24 cellular contexts compared by ENCODE assay signal in genomic region chr1:205972081-205972480, GRCh38. TPM values are rescaled to one million over a fixed set of nuclear protein-coding genes. Genes with fewer than 3 reads are reported as not detected.
"Had no signal": no experiment of that assay in that cellular context is flagged by ENCODE, and none has a peak within 500 bp of the region (broad histone marks: within the 10 kb centered on the region; RNA-seq: fewer than 3 reads in every experiment).

No MANE protein-coding gene starts in this region.

- H3K36me3 Mint-ChIP-seq: activated naive CD4-positive, alpha-beta T cell treated with anti-CD3 and anti-CD28 coated beads, Interleukin-2, amount 10 ng/mL, durations not matched to agents 7 days and 5 days; brain; mesothelial cell of epicardium had no signal

- FAIRE-seq: endometrium, frontal cortex, kidney had no signal

- H3K27ac Mint-ChIP-seq: activated naive CD4-positive, alpha-beta T cell treated with anti-CD3 and anti-CD28 coated beads, Interleukin-2, amount 10 ng/mL, durations not matched to agents 7 days and 5 days; activated naive CD8-positive, alpha-beta T cell treated with anti-CD3 and anti-CD28 coated beads, Interleukin-2, amount 50 U/mL, for 24 hours; activated T-helper 2 cell treated with anti-CD3 and anti-CD28 coated beads, Interferon-gamma antibody, Interleukin-2, Interleukin-4, amounts not matched to agents 10 μg/mL and 5 μg/mL and 100 μg/mL, durations not matched to agents 14 hours and 24 hours and 36 hours; mesothelial cell of epicardium; nephron progenitor cell had no signal

- ATAC-seq: left lobe of liver had no signal

- H3K9me3 ChIP-seq: thoracic aorta, upper lobe of left lung had no signal

- H3K4me3 ChIP-seq: coronary artery, thoracic aorta, upper lobe of left lung had no signal

- H3K4me3 Mint-ChIP-seq: activated naive CD4-positive, alpha-beta T cell treated with anti-CD3 and anti-CD28 coated beads, Interleukin-2, amount 10 ng/mL, durations not matched to agents 7 days and 5 days; activated naive CD8-positive, alpha-beta T cell treated with anti-CD3 and anti-CD28 coated beads, Interleukin-2, amount 50 U/mL, for 24 hours; brain; central memory CD8-positive, alpha-beta T cell; mesothelial cell of epicardium; nephron progenitor cell had no signal

- H3K36me3 ChIP-seq: thoracic aorta, upper lobe of left lung, WERI-Rb-1 had no signal

- H3K27me3 ChIP-seq: upper lobe of left lung had no signal

- H3K27ac ChIP-seq: coronary artery, thoracic aorta, upper lobe of left lung, WERI-Rb-1 had no signal

- DNase-seq: activated CD4-positive, alpha-beta T cell treated with anti-CD3 and anti-CD28 coated beads, Interleukin-2, amount 50 U/mL, for 4 hours; activated naive CD4-positive, alpha-beta T cell treated with anti-CD3 and anti-CD28 coated beads, Interleukin-2, amount 10 ng/mL, durations not matched to agents 7 days and 5 days; activated naive CD8-positive, alpha-beta T cell treated with anti-CD3 and anti-CD28 coated beads, Interleukin-2, amount 50 U/mL, for 24 hours; activated T-cell treated with anti-CD3 and anti-CD28 coated beads, Interleukin-2, amount 50 U/mL, for 1 hour; anterior cingulate cortex; head of caudate nucleus; kidney; nucleus accumbens; stimulated activated CD4-positive, alpha-beta T cell treated with anti-CD3 and anti-CD28 coated beads, Interleukin-12 subunit alpha, Interleukin-12 subunit beta, amount 100 ng/mL, for 4 hours; stimulated activated CD4-positive, alpha-beta T cell treated with anti-CD3 and anti-CD28 coated beads, Interleukin-1b, Interleukin-23, amount 100 ng/mL, for 48 hours; upper lobe of left lung; WERI-Rb-1 had no signal

- H3K27me3 Mint-ChIP-seq: activated naive CD8-positive, alpha-beta T cell treated with anti-CD3 and anti-CD28 coated beads, Interleukin-2, amount 50 U/mL, for 24 hours; central memory CD8-positive, alpha-beta T cell had no signal

- H3K4me1 Mint-ChIP-seq: activated naive CD4-positive, alpha-beta T cell treated with anti-CD3 and anti-CD28 coated beads, Interleukin-2, amount 10 ng/mL, durations not matched to agents 7 days and 5 days; activated naive CD8-positive, alpha-beta T cell treated with anti-CD3 and anti-CD28 coated beads, Interleukin-2, amount 50 U/mL, for 24 hours; central memory CD8-positive, alpha-beta T cell had no signal

- H3K9me3 Mint-ChIP-seq: central memory CD8-positive, alpha-beta T cell; mesothelial cell of epicardium; nephron progenitor cell had no signal

RNA-seq across cellular contexts. Expression of gene SLC26A9, which starts 28.8 kb away (rescaled TPM):
- total RNA-seq: activated T-helper 2 cell treated with anti-CD3 and anti-CD28 coated beads, Interferon-gamma antibody, Interleukin-2, Interleukin-4, amounts not matched to agents 10 μg/mL and 5 μg/mL and 100 μg/mL, durations not matched to agents 14 hours and 24 hours and 36 hours; frontal cortex; lung microvascular endothelial cell; mesothelial cell of epicardium; T-helper 2 cell treated with Interferon-gamma antibody and Interleukin-4, amounts not matched to agents 100 ng/mL and 5 ng/mL, for 36 hours had no signal

RNA-seq across cellular contexts. Expression of gene RAB7B, which starts 31.1 kb away (rescaled TPM):
- total RNA-seq: activated T-helper 2 cell treated with anti-CD3 and anti-CD28 coated beads, Interferon-gamma antibody, Interleukin-2, Interleukin-4, amounts not matched to agents 10 μg/mL and 5 μg/mL and 100 μg/mL, durations not matched to agents 14 hours and 24 hours and 36 hours; lung microvascular endothelial cell; T-helper 2 cell treated with Interferon-gamma antibody and Interleukin-4, amounts not matched to agents 100 ng/mL and 5 ng/mL, for 36 hours had no signal

RNA-seq across cellular contexts. Expression of gene CTSE, which starts 51.6 kb away (rescaled TPM):
- total RNA-seq: activated T-helper 2 cell treated with anti-CD3 and anti-CD28 coated beads, Interferon-gamma antibody, Interleukin-2, Interleukin-4, amounts not matched to agents 10 μg/mL and 5 μg/mL and 100 μg/mL, durations not matched to agents 14 hours and 24 hours and 36 hours; frontal cortex; left lobe of liver; lung microvascular endothelial cell; mesothelial cell of epicardium; T-helper 2 cell treated with Interferon-gamma antibody and Interleukin-4, amounts not matched to agents 100 ng/mL and 5 ng/mL, for 36 hours had no signal
